Comparison of ENCODE assay signal across 8 cellular contexts in genomic region chr12:69331482-69331845, GRCh38. TPM values are rescaled to one million over a fixed set of nuclear protein-coding genes. Genes with fewer than 3 reads are reported as not detected.
DNase-seq lines count a peak whose midpoint lies in the region; ATAC-seq and TF ChIP-seq lines count a peak whose summit lies in the region.

No MANE protein-coding gene starts in this region.

- no peak overlapping the region for H3K27ac ChIP-seq in Panc1 (ENCODE audit: low read length)
- H3K27ac ChIP-seq in ovary: no peak overlapping the region

- ATAC-seq in Panc1 (peak; percentile 68), GM19452 (IDR thresholded peaks at IDR 0.05; ENCODE audit: unreplicated experiment) (no peak)

- CTCF ChIA-PET in Calu3 (lab: Charles Lee): interaction anchor here (0.6 to 3.4 kb wide), 6 partner anchors 11 to 210 kb away, joined by 3 to 18 read pairs (median 4); partner anchors contain the start of gene LYZ
- CTCF ChIA-PET in Panc1 (lab: Charles Lee): no interaction called here

- H3K27me3 Mint-ChIP-seq in Calu3 (ENCODE audit: unreplicated experiment): no peaks in the 10 kb centered on the region

- intact Hi-C loops in Calu3 (cut with micrococcal nuclease; ENCODE audit: unreplicated experiment) (loop anchor here (5.0 kb wide), 1 partner anchor 39 kb away; no protein-coding TSS in a partner anchor), Panc1 (cut with micrococcal nuclease; ENCODE audit: unreplicated experiment) (no loop called here), ovary (cut with DNase I) (no loop called here)

- H3K9me3 Mint-ChIP-seq in Calu3 (ENCODE audit: low read depth, unreplicated experiment): no peaks in the 10 kb centered on the region

- TF ChIP-seq CTCF in Calu3 (IDR thresholded peaks at IDR 0.05; ENCODE audit: unreplicated experiment) (no peak), Panc1 (IDR thresholded peaks at IDR 0.05) (no peak), fibroblast of the aortic adventitia (IDR thresholded peaks at IDR 0.05; ENCODE audit: insufficient read depth, low read length) (no peak), ovary (IDR thresholded peaks at IDR 0.05) (no peak)

- no peak for TF ChIP-seq EP300 in ovary (IDR thresholded peaks at IDR 0.05)

- no peak for TF ChIP-seq POLR2A in ovary (IDR thresholded peaks at IDR 0.05)

- peak overlapping the region; percentile 82 for H3K4me3 Mint-ChIP-seq in Calu3 (ENCODE audit: low read depth, unreplicated experiment)

- H3K4me1 ChIP-seq in Panc1 (ENCODE audit: control insufficient read depth, insufficient read depth, low read length): peaks cover 6% of the 10 kb centered on the region; the same call in 1 of the 2 replicates
- no peaks in the 10 kb centered on the region for H3K4me1 ChIP-seq in ovary (ENCODE audit: insufficient read depth)

- H3K9me3 ChIP-seq in Panc1 (ENCODE audit: control insufficient read depth, insufficient read depth, low read depth, low read length): no peaks in the 10 kb centered on the region
- H3K9me3 ChIP-seq in ovary: no peaks in the 10 kb centered on the region

- POLR2A ChIA-PET in Panc1 (lab: Charles Lee): no interaction called here

- peaks cover 15% of the 10 kb centered on the region for H3K27me3 ChIP-seq in Panc1 (ENCODE audit: control insufficient read depth, insufficient read depth, low read length)
- no peaks in the 10 kb centered on the region for H3K27me3 ChIP-seq in ovary

- in situ Hi-C loops in Panc1 (cut with HindIII; ENCODE audit: low pct_unique_long_range_greater_than_20kb, low sequenced_read_pairs): no loop called here

- BruUV-seq in Calu3 (replicated peaks; lab: Mats Ljungman, UMichigan) (TSS peak; percentile 45), Panc1 (replicated peaks; lab: Mats Ljungman, UMichigan) (no TSS peak)

- WGBS in ovary, 3 donors: 11 to 15% (median 11%) methylated on average over 7 of the region's 7 CpGs

- peaks cover 51% of the 10 kb centered on the region for H3K4me1 Mint-ChIP-seq in Calu3 (ENCODE audit: low read depth, unreplicated experiment)

- peaks cover 33% of the 10 kb centered on the region for H3K36me3 Mint-ChIP-seq in Calu3 (ENCODE audit: insufficient read depth, unreplicated experiment)

- peak overlapping the region; percentile 90 for H3K27ac Mint-ChIP-seq in Calu3 (ENCODE audit: unreplicated experiment)

- H3K36me3 ChIP-seq in Panc1 (ENCODE audit: control insufficient read depth, insufficient read depth, low read length) (no peaks in the 10 kb centered on the region), ovary (no peaks in the 10 kb centered on the region)

- H3K4me3 ChIP-seq in Panc1 (ENCODE audit: low read depth in 2 of 2, low read length in 2 of 2): peak overlapping the region; percentile 17 to 42; a peak in 3 of 4 replicates
- peak overlapping the region; percentile 43 for H3K4me3 ChIP-seq in fibroblast of the aortic adventitia (ENCODE audit: low read depth, low read length)
- peak overlapping the region; percentile 32 for H3K4me3 ChIP-seq in ovary

- DNase-seq in Calu3 (no peak), Panc1 (ENCODE audit: low read depth, low spot score) (no peak), fibroblast of the aortic adventitia (ENCODE audit: low read depth) (peak; percentile 10), ovary (no peak), iPS-NIHi7 (ENCODE audit: extremely low spot score) (no peak), cerebellum (ENCODE audit: low spot score) (no peak), DMS79 treated with DMSO at 0.1 percent for 48 hours (lab: John Stamatoyannopoulos, UW) (no peak)

RNA-seq across cellular contexts. Expression of gene LYZ, which starts 16.7 kb away (rescaled TPM):
- total RNA-seq in Calu3 (2022): 353 and 392 TPM in 2 replicates
- 1.1 TPM for total RNA-seq in Panc1 (2021; ENCODE audit: unreplicated experiment)
- polyA plus RNA-seq in Panc1 (2012; ENCODE audit: insufficient read length): not detected
- not detected in 2 replicates for total RNA-seq in fibroblast of the aortic adventitia (ENCODE audit: low replicate concordance)
- 10 to 100 TPM in 5 of 7 donors, 1 to 10 TPM in 2; 6.5 to 84.1 (median 11.6) TPM for total RNA-seq in ovary
- polyA plus RNA-seq in ovary: 100 to 1,000 TPM in 1 of 2 donors, 10 to 100 TPM in 1; 24.6 to 233 TPM
- total RNA-seq in cerebellum: 6.4 TPM

RNA-seq across cellular contexts. Expression of gene YEATS4, which starts 28.1 kb away (rescaled TPM):
- total RNA-seq in Calu3 (2022) (34.9 and 38.9 TPM in 2 replicates), Panc1 (2021; ENCODE audit: unreplicated experiment) (20.9 TPM), fibroblast of the aortic adventitia (ENCODE audit: low replicate concordance) (23.5 and 37.2 TPM in 2 replicates), ovary (10 to 100 TPM in 5 of 7 donors, 1 to 10 TPM in 2; 5.7 to 26.0 (median 12.5) TPM), cerebellum (30.1 TPM)
- polyA plus RNA-seq in Panc1 (2012; ENCODE audit: insufficient read length): 9.8 TPM
- polyA plus RNA-seq in ovary: 10 to 100 TPM; 11.8 to 23.6 TPM
